In genomic region chr10:59360605-59361515, GRCh38 we compare ENCODE assay signal across 12 cellular contexts. TPM values are rescaled to one million over a fixed set of nuclear protein-coding genes. Genes with fewer than 3 reads are reported as not detected.
DNase-seq lines count a peak whose midpoint lies in the region; ATAC-seq and TF ChIP-seq lines count a peak whose summit lies in the region.
"Had no signal": no experiment of that assay in that cellular context is flagged by ENCODE, and none has a peak within 500 bp of the region (broad histone marks: within the 10 kb centered on the region; RNA-seq: fewer than 3 reads in every experiment).

No MANE protein-coding gene starts in this region.

- H3K27me3 ChIP-seq in hepatocyte: peaks cover 20% of the 10 kb centered on the region
- no peaks in the 10 kb centered on the region for H3K27me3 ChIP-seq in sigmoid colon

- no peak for TF ChIP-seq CTCF in AG10803 (conservative IDR thresholded peaks at IDR 0.05; ENCODE audit: low read length)
- TF ChIP-seq CTCF in hepatocyte (IDR thresholded peaks at IDR 0.05; ENCODE audit: poor library complexity): no peak
- no peak for TF ChIP-seq CTCF in sigmoid colon (IDR thresholded peaks at IDR 0.05)

- no peak overlapping the region for H2AFZ ChIP-seq in hepatocyte

- peak overlapping the region; percentile 21 for H3K27ac ChIP-seq in hepatocyte
- H3K27ac ChIP-seq in sigmoid colon: peak overlapping the region; percentile 85 to 90 (median 87)

- peak overlapping the region; percentile 90 for H3K4me2 ChIP-seq in hepatocyte

- intact Hi-C loops in sigmoid colon (cut with DNase I): loop anchor here (5.0 to 10.0 kb wide), 4 partner anchors 119 to 264 kb away; no protein-coding TSS in a partner anchor

- H3K36me3 ChIP-seq in hepatocyte (replicated peaks; ENCODE audit: insufficient read depth, low read depth) (no peaks in the 10 kb centered on the region), sigmoid colon (no peaks in the 10 kb centered on the region)

- peak; percentile 25 for DNase-seq in AG10803 (ENCODE audit: low read depth)
- no peak for DNase-seq in hepatocyte (ENCODE audit: low spot score)
- no peak for DNase-seq in sigmoid colon
- DNase-seq in activated naive CD4-positive, alpha-beta T cell treated with anti-CD3 and anti-CD28 coated beads, Interleukin-2, amount 50 U/mL, for 16 hours: no peak
- DNase-seq in stimulated activated naive CD4-positive, alpha-beta T cell treated with Interleukin-2 at 50 U/mL for 16 hours (lab: John Stamatoyannopoulos, UW): no peak
- no peak for DNase-seq in HK-2 (ENCODE audit: unreplicated experiment)
- DNase-seq: H7; natural killer cell; stimulated activated naive CD8-positive, alpha-beta T cell treated with anti-CD3 and anti-CD28 coated beads, Interleukin-15, amount 100 ng/mL, for 72 hours had no signal

- no peak for TF ChIP-seq POLR2A in sigmoid colon (IDR thresholded peaks at IDR 0.05)

- WGBS in hepatocyte (ENCODE audit: low lambda C conversion rate, missing lambda C conversion rate): 84% methylated on average over 6 of the region's 6 CpGs
- WGBS in sigmoid colon, 2 donors: 17 to 67% methylated on average over 6 of the region's 6 CpGs

- no peak for TF ChIP-seq EP300 in sigmoid colon (IDR thresholded peaks at IDR 0.05)

- H3K4me1 ChIP-seq in hepatocyte (ENCODE audit: insufficient read depth) (no peaks in the 10 kb centered on the region), sigmoid colon (peaks cover 0 to 58% (median 32%) of the 10 kb centered on the region in 4 donors)

- H4K20me1 ChIP-seq in hepatocyte (ENCODE audit: insufficient read depth, poor library complexity, severe bottlenecking): no peaks in the 10 kb centered on the region

- H3K9me3 ChIP-seq in hepatocyte (ENCODE audit: low read depth) (no peaks in the 10 kb centered on the region), sigmoid colon (no peaks in the 10 kb centered on the region)

- H3K4me3 ChIP-seq in AG10803 (ENCODE audit: low read length) (no peak overlapping the region), hepatocyte (no peak overlapping the region), sigmoid colon (peak overlapping the region; percentile 58 to 70 (median 66))

- ATAC-seq in SK-N-SH treated with all-trans-retinoic acid at 6 μM for 48 hours (no peak), GM21423 (IDR thresholded peaks at IDR 0.05; ENCODE audit: unreplicated experiment) (no peak)
- ATAC-seq: natural killer cell had no signal

- H3K9me2 ChIP-seq in hepatocyte (replicated peaks; ENCODE audit: insufficient read depth): no peaks in the 10 kb centered on the region

- H3K79me2 ChIP-seq in hepatocyte: no peaks in the 10 kb centered on the region

TF ChIP-seq in SK-N-SH treated with all-trans-retinoic acid at 6 μM for 48 hours, 23 proteins besides CTCF, POLR2A, EP300 and RAD21:
- TF ChIP-seq ZC3H10 (CRISPR knock-in tag; IDR thresholded peaks at IDR 0.05) (no peak), RARB (CRISPR knock-in tag; IDR thresholded peaks at IDR 0.05) (no peak), GLIS3 (CRISPR knock-in tag; IDR thresholded peaks at IDR 0.05) (no peak), TSHZ2 (CRISPR knock-in tag; IDR thresholded peaks at IDR 0.05) (no peak), ESRRG (CRISPR knock-in tag; IDR thresholded peaks at IDR 0.05) (no peak), ISL1 (CRISPR knock-in tag; IDR thresholded peaks at IDR 0.05) (peak; percentile 45; the same call in 1 of the 2 replicates)

RNA-seq across cellular contexts. Expression of gene FAM13C, which starts 1.5 kb away (rescaled TPM):
- total RNA-seq in hepatocyte (3.1 and 4.9 TPM in 2 replicates), sigmoid colon (10 to 100 TPM; 13.8 to 33.9 (median 22.7) TPM)
- polyA plus RNA-seq in hepatocyte (0.73 and 2.2 TPM in 2 replicates), sigmoid colon (1 to 10 TPM in 2 of 3 donors, under 1 TPM in 1; 0.92 to 2.6 (median 2.4) TPM)
- total RNA-seq: natural killer cell had no signal
- polyA plus RNA-seq: CD14-positive monocyte had no signal

Comparison
In these comparisons a context has a peak if more than half of its experiments do, and no peak if none do; other contexts are left out.
1. H3K4me3 ChIP-seq: peak in sigmoid colon (4 of 4); none in AG10803 (single experiment) and hepatocyte (single experiment).